ENCODE assay signal across 1 cellular context in genomic region chr1:27868932-27869718, GRCh38.
A peak's percentile ranks its signal among the peaks of the same experiment; 100 is the strongest.
TF ChIP-seq lines count a peak whose summit lies in the region.

No MANE protein-coding gene starts in this region.

TF ChIP-seq in K562, 482 proteins besides CTCF, POLR2A, EP300 and RAD21 (continued from another document and continues in another):
- TF ChIP-seq USF1 (CRISPR knock-in tag; IDR thresholded peaks at IDR 0.05), result peak; percentile 90
- TF ChIP-seq TARDBP (IDR thresholded peaks at IDR 0.05), result no peak
- TF ChIP-seq L3MBTL2 (IDR thresholded peaks at IDR 0.05), result 0 out of 2 replicates have a peak, but pooled peaks have one; percentile 3
- no peak for TF ChIP-seq ZZZ3 (IDR thresholded peaks at IDR 0.05)
- TF ChIP-seq HBP1 (CRISPR knock-in tag; IDR thresholded peaks at IDR 0.05), result no peak
- TF ChIP-seq ZC3H11A (IDR thresholded peaks at IDR 0.05; ENCODE audit: low read depth, low read length), result no peak
- no peak for TF ChIP-seq RFX1 (IDR thresholded peaks at IDR 0.05)
- TF ChIP-seq NCOA1 (IDR thresholded peaks at IDR 0.05; ENCODE audit: low read depth), result no peak
- no peak; the same call in 1 of the 2 replicates for TF ChIP-seq SMARCA5 (IDR thresholded peaks at IDR 0.05)
- TF ChIP-seq HNRNPL (IDR thresholded peaks at IDR 0.05; ENCODE audit: low read depth, low read length), result no peak
- TF ChIP-seq GABPA (tag; conservative IDR thresholded peaks at IDR 0.05; ENCODE audit: low read depth), result 0 out of 2 replicates have a peak, but pooled peaks have one; percentile 29
- peak; percentile 1; the same call in 1 of the 2 replicates for TF ChIP-seq VEZF1 (CRISPR knock-in tag; IDR thresholded peaks at IDR 0.05)
- peak; percentile 79 for TF ChIP-seq BHLHE40 (IDR thresholded peaks at IDR 0.05; ENCODE audit: low read length)
- TF ChIP-seq PTBP1 (IDR thresholded peaks at IDR 0.05; ENCODE audit: low read depth, low read length), result no peak
- no peak for TF ChIP-seq ZNF696 (CRISPR knock-in tag; conservative IDR thresholded peaks at IDR 0.05)
- TF ChIP-seq ATF1 (CRISPR knock-in tag; IDR thresholded peaks at IDR 0.05), result no peak
- no peak for TF ChIP-seq ATF1 (tag; IDR thresholded peaks at IDR 0.05)
- TF ChIP-seq ZNF583 (CRISPR knock-in tag; IDR thresholded peaks at IDR 0.05), result peak; percentile 49; the same call in 1 of the 2 replicates
- TF ChIP-seq ZNF197 (CRISPR knock-in tag; IDR thresholded peaks at IDR 0.05; ENCODE audit: low read depth), result no peak
- peak in 1 of 2 experiments; percentile 55; a peak in 2 of 4 replicates for TF ChIP-seq MAZ (CRISPR knock-in tag; conservative IDR thresholded peaks at IDR 0.05 in 1 of 2, IDR thresholded peaks at IDR 0.05 in 1 of 2)
- no peak for TF ChIP-seq ELK3 (CRISPR knock-in tag; IDR thresholded peaks at IDR 0.05)
- TF ChIP-seq ZNF407 (IDR thresholded peaks at IDR 0.05; ENCODE audit: low read depth), result no peak
- TF ChIP-seq SRSF3 (IDR thresholded peaks at IDR 0.05; ENCODE audit: insufficient read depth, low read length), result no peak
- peak; percentile 93 for TF ChIP-seq RAD51 (IDR thresholded peaks at IDR 0.05; ENCODE audit: borderline replicate concordance, low read depth)
- TF ChIP-seq ZNF740 (CRISPR knock-in tag; IDR thresholded peaks at IDR 0.05), result peak; percentile 36; the same call in 1 of the 2 replicates
- TF ChIP-seq ZNF740 (tag; IDR thresholded peaks at IDR 0.05), result peak in 1 of 2 experiments; percentile 68; a peak in 2 of 4 replicates
- TF ChIP-seq CBFA2T2 (conservative IDR thresholded peaks at IDR 0.05), result peak; percentile 63
- no peak for TF ChIP-seq MED1 (CRISPR knock-in tag; IDR thresholded peaks at IDR 0.05; ENCODE audit: borderline replicate concordance)
- no peak for TF ChIP-seq FOS (IDR thresholded peaks at IDR 0.05; ENCODE audit: extremely low read depth, insufficient read length)
- TF ChIP-seq RFX7 (CRISPR knock-in tag; IDR thresholded peaks at IDR 0.05), result 0 out of 2 replicates have a peak, but pooled peaks have one; percentile 15
- no peak for TF ChIP-seq PTTG1 (tag; IDR thresholded peaks at IDR 0.05; ENCODE audit: low read depth)
- no peak for TF ChIP-seq ZNF76 (CRISPR knock-in tag; IDR thresholded peaks at IDR 0.05; ENCODE audit: borderline replicate concordance)
- TF ChIP-seq MECOM (CRISPR knock-in tag; IDR thresholded peaks at IDR 0.05), result 0 out of 2 replicates have a peak, but pooled peaks have one; percentile 13
- TF ChIP-seq SIN3A (IDR thresholded peaks at IDR 0.05; ENCODE audit: borderline replicate concordance in 2 of 2, control insufficient read depth in 1 of 2, low read depth in 2 of 2, low read length in 2 of 2), result no peak
- no peak for TF ChIP-seq AFF1 (IDR thresholded peaks at IDR 0.05; ENCODE audit: low read depth in 1 of 2, partially characterized antibody in 2 of 2)
- TF ChIP-seq DPF2 (IDR thresholded peaks at IDR 0.05), result no peak
- no peak for TF ChIP-seq SREBF2 (CRISPR knock-in tag; IDR thresholded peaks at IDR 0.05)
- no peak for TF ChIP-seq HMGXB4 (CRISPR knock-in tag; IDR thresholded peaks at IDR 0.05)
- no peak for TF ChIP-seq ZBED1 (IDR thresholded peaks at IDR 0.05)
- 0 out of 2 replicates have a peak, but pooled peaks have one; percentile 38 for TF ChIP-seq POLR2G (IDR thresholded peaks at IDR 0.05; ENCODE audit: low read depth, low read length)
- no peak for TF ChIP-seq NUFIP1 (IDR thresholded peaks at IDR 0.05; ENCODE audit: partially characterized antibody)
- no peak for TF ChIP-seq SMARCA4 (IDR thresholded peaks at IDR 0.05)
- TF ChIP-seq BRD9 (IDR thresholded peaks at IDR 0.05; ENCODE audit: low read depth, partially characterized antibody), result no peak
- TF ChIP-seq E2F5 (CRISPR knock-in tag; IDR thresholded peaks at IDR 0.05), result no peak
- TF ChIP-seq ZBTB7A (IDR thresholded peaks at IDR 0.05; ENCODE audit: borderline replicate concordance, control insufficient read depth, low read depth, low read length), result peak; percentile 51; the same call in 1 of the 2 replicates
